In genomic region chr3:45929042-45929679, GRCh38 we compare ENCODE assay signal across 1 cellular context.
A peak's percentile ranks its signal among the peaks of the same experiment; 100 is the strongest.
TF ChIP-seq lines count a peak whose summit lies in the region.

No MANE protein-coding gene starts in this region.

TF ChIP-seq in GM12878, 131 proteins besides CTCF, POLR2A, EP300 and RAD21 (continued from another document):
- TF ChIP-seq, protein P1, sequence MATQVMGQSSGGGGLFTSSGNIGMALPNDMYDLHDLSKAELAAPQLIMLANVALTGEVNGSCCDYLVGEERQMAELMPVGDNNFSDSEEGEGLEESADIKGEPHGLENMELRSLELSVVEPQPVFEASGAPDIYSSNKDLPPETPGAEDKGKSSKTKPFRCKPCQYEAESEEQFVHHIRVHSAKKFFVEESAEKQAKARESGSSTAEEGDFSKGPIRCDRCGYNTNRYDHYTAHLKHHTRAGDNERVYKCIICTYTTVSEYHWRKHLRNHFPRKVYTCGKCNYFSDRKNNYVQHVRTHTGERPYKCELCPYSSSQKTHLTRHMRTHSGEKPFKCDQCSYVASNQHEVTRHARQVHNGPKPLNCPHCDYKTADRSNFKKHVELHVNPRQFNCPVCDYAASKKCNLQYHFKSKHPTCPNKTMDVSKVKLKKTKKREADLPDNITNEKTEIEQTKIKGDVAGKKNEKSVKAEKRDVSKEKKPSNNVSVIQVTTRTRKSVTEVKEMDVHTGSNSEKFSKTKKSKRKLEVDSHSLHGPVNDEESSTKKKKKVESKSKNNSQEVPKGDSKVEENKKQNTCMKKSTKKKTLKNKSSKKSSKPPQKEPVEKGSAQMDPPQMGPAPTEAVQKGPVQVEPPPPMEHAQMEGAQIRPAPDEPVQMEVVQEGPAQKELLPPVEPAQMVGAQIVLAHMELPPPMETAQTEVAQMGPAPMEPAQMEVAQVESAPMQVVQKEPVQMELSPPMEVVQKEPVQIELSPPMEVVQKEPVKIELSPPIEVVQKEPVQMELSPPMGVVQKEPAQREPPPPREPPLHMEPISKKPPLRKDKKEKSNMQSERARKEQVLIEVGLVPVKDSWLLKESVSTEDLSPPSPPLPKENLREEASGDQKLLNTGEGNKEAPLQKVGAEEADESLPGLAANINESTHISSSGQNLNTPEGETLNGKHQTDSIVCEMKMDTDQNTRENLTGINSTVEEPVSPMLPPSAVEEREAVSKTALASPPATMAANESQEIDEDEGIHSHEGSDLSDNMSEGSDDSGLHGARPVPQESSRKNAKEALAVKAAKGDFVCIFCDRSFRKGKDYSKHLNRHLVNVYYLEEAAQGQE (IDR thresholded peaks at IDR 0.05; ENCODE audit: low read depth, low read length): no peak
- no peak for TF ChIP-seq SRF (IDR thresholded peaks at IDR 0.05; ENCODE audit: low read depth in 2 of 2, low read length in 2 of 2)
- TF ChIP-seq RUNX3 (IDR thresholded peaks at IDR 0.05; ENCODE audit: low read length): peak; percentile 81
- TF ChIP-seq YY1 (IDR thresholded peaks at IDR 0.05; ENCODE audit: low read depth, low read length): peak; percentile 72
- TF ChIP-seq HDGF (IDR thresholded peaks at IDR 0.05): 0 out of 2 replicates have a peak, but pooled peaks have one; percentile 28
- peak; percentile 77; the same call in 1 of the 2 replicates for TF ChIP-seq ZNF207 (IDR thresholded peaks at IDR 0.05; ENCODE audit: borderline replicate concordance)
- peak; percentile 41 for TF ChIP-seq RELA (IDR thresholded peaks at IDR 0.05; ENCODE audit: borderline replicate concordance, partially characterized antibody)
- TF ChIP-seq IRF4 (IDR thresholded peaks at IDR 0.05; ENCODE audit: low read depth, low read length): 0 out of 2 replicates have a peak, but pooled peaks have one; percentile 23
- peak; percentile 99 for TF ChIP-seq SMC3 (IDR thresholded peaks at IDR 0.05; ENCODE audit: borderline replicate concordance, low read length)
- no peak for TF ChIP-seq TCF12 (IDR thresholded peaks at IDR 0.05; ENCODE audit: low read depth, low read length)
- peak; percentile 64; the same call in 1 of the 2 replicates for TF ChIP-seq NBN (IDR thresholded peaks at IDR 0.05)
- TF ChIP-seq EED (IDR thresholded peaks at IDR 0.05; ENCODE audit: low read depth): 0 out of 2 replicates have a peak, but pooled peaks have one; percentile 24
- TF ChIP-seq RFX5 (IDR thresholded peaks at IDR 0.05; ENCODE audit: low read depth, low read length): 0 out of 2 replicates have a peak, but pooled peaks have one; percentile 13
- peak; percentile 67; the same call in 1 of the 2 replicates for TF ChIP-seq SMARCA5 (IDR thresholded peaks at IDR 0.05)
- TF ChIP-seq, protein P2, sequence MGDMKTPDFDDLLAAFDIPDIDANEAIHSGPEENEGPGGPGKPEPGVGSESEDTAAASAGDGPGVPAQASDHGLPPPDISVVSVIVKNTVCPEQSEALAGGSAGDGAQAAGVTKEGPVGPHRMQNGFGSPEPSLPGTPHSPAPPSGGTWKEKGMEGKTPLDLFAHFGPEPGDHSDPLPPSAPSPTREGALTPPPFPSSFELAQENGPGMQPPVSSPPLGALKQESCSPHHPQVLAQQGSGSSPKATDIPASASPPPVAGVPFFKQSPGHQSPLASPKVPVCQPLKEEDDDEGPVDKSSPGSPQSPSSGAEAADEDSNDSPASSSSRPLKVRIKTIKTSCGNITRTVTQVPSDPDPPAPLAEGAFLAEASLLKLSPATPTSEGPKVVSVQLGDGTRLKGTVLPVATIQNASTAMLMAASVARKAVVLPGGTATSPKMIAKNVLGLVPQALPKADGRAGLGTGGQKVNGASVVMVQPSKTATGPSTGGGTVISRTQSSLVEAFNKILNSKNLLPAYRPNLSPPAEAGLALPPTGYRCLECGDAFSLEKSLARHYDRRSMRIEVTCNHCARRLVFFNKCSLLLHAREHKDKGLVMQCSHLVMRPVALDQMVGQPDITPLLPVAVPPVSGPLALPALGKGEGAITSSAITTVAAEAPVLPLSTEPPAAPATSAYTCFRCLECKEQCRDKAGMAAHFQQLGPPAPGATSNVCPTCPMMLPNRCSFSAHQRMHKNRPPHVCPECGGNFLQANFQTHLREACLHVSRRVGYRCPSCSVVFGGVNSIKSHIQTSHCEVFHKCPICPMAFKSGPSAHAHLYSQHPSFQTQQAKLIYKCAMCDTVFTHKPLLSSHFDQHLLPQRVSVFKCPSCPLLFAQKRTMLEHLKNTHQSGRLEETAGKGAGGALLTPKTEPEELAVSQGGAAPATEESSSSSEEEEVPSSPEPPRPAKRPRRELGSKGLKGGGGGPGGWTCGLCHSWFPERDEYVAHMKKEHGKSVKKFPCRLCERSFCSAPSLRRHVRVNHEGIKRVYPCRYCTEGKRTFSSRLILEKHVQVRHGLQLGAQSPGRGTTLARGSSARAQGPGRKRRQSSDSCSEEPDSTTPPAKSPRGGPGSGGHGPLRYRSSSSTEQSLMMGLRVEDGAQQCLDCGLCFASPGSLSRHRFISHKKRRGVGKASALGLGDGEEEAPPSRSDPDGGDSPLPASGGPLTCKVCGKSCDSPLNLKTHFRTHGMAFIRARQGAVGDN (IDR thresholded peaks at IDR 0.05): 0 out of 2 replicates have a peak, but pooled peaks have one; percentile 13
- 0 out of 2 replicates have a peak, but pooled peaks have one; percentile 21 for TF ChIP-seq DPF2 (IDR thresholded peaks at IDR 0.05)
- TF ChIP-seq RB1 (IDR thresholded peaks at IDR 0.05; ENCODE audit: borderline replicate concordance): peak; percentile 66; the same call in 1 of the 2 replicates
TF ChIP-seq in GM12878: peak in this region for 16.
